Comparison of ENCODE assay signal across 1 cellular context in genomic region chr5:16894236-16895057, GRCh38.
A peak's percentile ranks its signal among the peaks of the same experiment; 100 is the strongest.
TF ChIP-seq lines count a peak whose summit lies in the region.

No MANE protein-coding gene starts in this region.

TF ChIP-seq in HEK293, 187 proteins besides CTCF, POLR2A, EP300 and RAD21 (continued from another document and continues in another):
- peak; percentile 64; the same call in 1 of the 2 replicates for TF ChIP-seq ZBTB44 (tag by site-specific recombination; IDR thresholded peaks at IDR 0.05)
- TF ChIP-seq ZNF768 (tag by site-specific recombination; IDR thresholded peaks at IDR 0.05): no peak
- no peak for TF ChIP-seq SCRT1 (tag by site-specific recombination; IDR thresholded peaks at IDR 0.05; ENCODE audit: borderline replicate concordance)
- peak; percentile 97 for TF ChIP-seq IKZF3 (tag by site-specific recombination; IDR thresholded peaks at IDR 0.05)
- TF ChIP-seq ZNF169 (tag by site-specific recombination; IDR thresholded peaks at IDR 0.05): no peak
- peak; percentile 89 for TF ChIP-seq KLF1 (tag by site-specific recombination; IDR thresholded peaks at IDR 0.05)
- no peak for TF ChIP-seq ZNF785 (tag by site-specific recombination; IDR thresholded peaks at IDR 0.05)
- TF ChIP-seq ZSCAN30 (tag by site-specific recombination; IDR thresholded peaks at IDR 0.05): peak; percentile 99
- no peak for TF ChIP-seq ZNF266 (tag by site-specific recombination; IDR thresholded peaks at IDR 0.05; ENCODE audit: low read depth)
- TF ChIP-seq ZNF280D (tag by site-specific recombination; IDR thresholded peaks at IDR 0.05): no peak
- peak; percentile 95 for TF ChIP-seq OSR2 (tag by site-specific recombination; IDR thresholded peaks at IDR 0.05)
- no peak for TF ChIP-seq ZNF157 (tag by site-specific recombination; IDR thresholded peaks at IDR 0.05)
- TF ChIP-seq ZNF510 (tag by site-specific recombination; IDR thresholded peaks at IDR 0.05; ENCODE audit: insufficient replicate concordance): no peak
- TF ChIP-seq ZNF837 (tag by site-specific recombination; IDR thresholded peaks at IDR 0.05): no peak
- TF ChIP-seq ZNF544 (tag by site-specific recombination; IDR thresholded peaks at IDR 0.05): no peak
- TF ChIP-seq ZNF488 (tag by site-specific recombination; IDR thresholded peaks at IDR 0.05): no peak
- TF ChIP-seq ZNF610 (tag by site-specific recombination; IDR thresholded peaks at IDR 0.05; ENCODE audit: borderline replicate concordance): no peak
- TF ChIP-seq ZNF585B (tag by site-specific recombination; IDR thresholded peaks at IDR 0.05): no peak
- TF ChIP-seq ATF2 (tag by site-specific recombination; IDR thresholded peaks at IDR 0.05; ENCODE audit: low read depth): 0 out of 2 replicates have a peak, but pooled peaks have one; percentile 36
- TF ChIP-seq ZNF148 (tag by site-specific recombination; IDR thresholded peaks at IDR 0.05; ENCODE audit: borderline replicate concordance): no peak
- TF ChIP-seq ZNF626 (tag by site-specific recombination; IDR thresholded peaks at IDR 0.05): no peak
- no peak for TF ChIP-seq ZBTB6 (tag by site-specific recombination; IDR thresholded peaks at IDR 0.05)
- TF ChIP-seq SCRT2 (tag by site-specific recombination; IDR thresholded peaks at IDR 0.05): no peak
- no peak for TF ChIP-seq ZNF792 (tag by site-specific recombination; IDR thresholded peaks at IDR 0.05)
- peak; percentile 73 for TF ChIP-seq SP2 (tag by site-specific recombination; IDR thresholded peaks at IDR 0.05)
- TF ChIP-seq ZNF548 (tag by site-specific recombination; IDR thresholded peaks at IDR 0.05): no peak
- TF ChIP-seq ZBTB49 (tag by site-specific recombination; IDR thresholded peaks at IDR 0.05; ENCODE audit: low read depth): no peak
- TF ChIP-seq ZNF645 (tag by site-specific recombination; IDR thresholded peaks at IDR 0.05): no peak
- TF ChIP-seq ZBTB7A (tag by site-specific recombination; IDR thresholded peaks at IDR 0.05; ENCODE audit: low read depth): no peak
- TF ChIP-seq ZNF776 (tag by site-specific recombination; IDR thresholded peaks at IDR 0.05; ENCODE audit: borderline replicate concordance): no peak
- no peak for TF ChIP-seq HOXC10 (CRISPR knock-in tag; IDR thresholded peaks at IDR 0.05)
- TF ChIP-seq SALL2 (tag by site-specific recombination; IDR thresholded peaks at IDR 0.05; ENCODE audit: borderline replicate concordance): no peak
- TF ChIP-seq YY1 (tag by site-specific recombination; IDR thresholded peaks at IDR 0.05): no peak
- TF ChIP-seq FEZF1 (tag by site-specific recombination; IDR thresholded peaks at IDR 0.05): peak; percentile 86
- no peak for TF ChIP-seq ELK4 (IDR thresholded peaks at IDR 0.05; ENCODE audit: borderline replicate concordance, low read depth, low read length)
- TF ChIP-seq ZNF560 (tag by site-specific recombination; IDR thresholded peaks at IDR 0.05; ENCODE audit: borderline replicate concordance): no peak
- peak; percentile 54; the same call in 1 of the 2 replicates for TF ChIP-seq REST (tag by site-specific recombination; IDR thresholded peaks at IDR 0.05)
